ENCODE assay signal across 16 cellular contexts in the genomic region with DNA sequence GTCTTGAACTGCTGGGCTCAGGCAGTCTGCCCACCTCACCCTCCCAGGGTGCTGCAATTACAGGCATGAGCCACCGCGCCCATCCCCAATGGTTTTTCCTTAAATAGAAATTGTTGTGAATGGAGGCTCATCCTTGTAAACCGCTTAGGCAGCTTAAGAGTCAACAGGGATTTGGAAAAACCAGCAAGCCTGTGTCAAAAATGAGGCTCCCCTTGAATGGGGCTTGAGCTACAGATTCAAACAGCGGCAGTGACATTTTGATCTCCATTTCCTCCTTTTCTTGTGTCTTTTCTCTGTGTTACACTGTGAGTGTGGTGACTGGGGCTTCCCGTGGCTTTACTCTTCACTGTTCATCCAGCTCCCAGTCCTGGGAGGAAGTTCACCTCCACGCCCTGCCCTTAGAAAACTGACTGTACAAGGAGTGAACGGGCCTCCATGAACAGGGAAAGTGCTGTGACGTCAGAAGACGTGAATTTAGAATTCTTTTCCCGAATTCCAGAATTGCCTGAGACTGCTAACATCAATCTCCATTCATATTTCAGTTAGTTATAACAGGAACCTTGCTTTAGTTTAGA. TPM values are rescaled to one million over a fixed set of nuclear protein-coding genes. Genes with fewer than 3 reads are reported as not detected.
DNase-seq lines count a peak whose midpoint lies in the region; ATAC-seq, FAIRE-seq and TF ChIP-seq lines count a peak whose summit lies in the region.
"Had no signal": no experiment of that assay in that cellular context is flagged by ENCODE, and none has a peak within 500 bp of the region (broad histone marks: within the 10 kb centered on the region; RNA-seq: fewer than 3 reads in every experiment).

No MANE protein-coding gene starts in this region.

- FAIRE-seq in GM19239 (lab: Jason Lieb, UNC), result no peak

- H3K4me3 ChIP-seq in gastroesophageal sphincter (no peak overlapping the region), lower leg skin (ENCODE audit: low read depth, poor library complexity, severe bottlenecking) (no peak overlapping the region)
- H3K4me3 ChIP-seq: gastrocnemius medialis, SJSA1 had no signal

- H3K27ac ChIP-seq in gastroesophageal sphincter, result peak overlapping the region; percentile 60 to 100 (median 88)
- H3K27ac ChIP-seq: SJSA1 had no signal

- no peaks in the 10 kb centered on the region for H3K27me3 ChIP-seq in gastroesophageal sphincter
- H3K27me3 ChIP-seq: gastrocnemius medialis, SJSA1 had no signal

- H3K9me3 ChIP-seq in gastroesophageal sphincter, result no peaks in the 10 kb centered on the region
- H3K9me3 ChIP-seq: gastrocnemius medialis, SJSA1 had no signal

- H3K36me3 ChIP-seq in gastroesophageal sphincter, result peaks cover 5 to 98% of the 10 kb centered on the region in 2 donors

- TF ChIP-seq POLR2A in gastroesophageal sphincter (IDR thresholded peaks at IDR 0.05) (no peak), lower leg skin (IDR thresholded peaks at IDR 0.05) (no peak)

- intact Hi-C loops in activated CD4-positive, alpha-beta memory T cell treated with anti-CD3 and anti-CD28 coated beads for 36 hours (cut with micrococcal nuclease), result no loop called here
- intact Hi-C loops in lower leg skin (cut with DNase I; ENCODE audit: low total_unique reads), result no loop called here

- POLR2A ChIA-PET in activated CD4-positive, alpha-beta memory T cell treated with anti-CD3 and anti-CD28 coated beads for 36 hours (lab: Charles Lee), result interaction anchor here (1.1 to 2.1 kb wide), 3 partner anchors 10 to 11 kb away, joined by 3 to 11 read pairs (median 7); no protein-coding TSS in a partner anchor

- ATAC-seq in gastroesophageal sphincter, result no peak
- ATAC-seq in stimulated activated effector memory CD8-positive, alpha-beta T cell treated with anti-CD3 and anti-CD28 coated beads, Interleukin-12 subunit alpha, Interleukin-12 subunit beta, amount 100 ng/mL, for 72 hours, result no peak
- ATAC-seq: gastrocnemius medialis had no signal

- TF ChIP-seq CTCF in gastroesophageal sphincter (IDR thresholded peaks at IDR 0.05) (peak in 1 of 4 experiments; percentile 17), lower leg skin (IDR thresholded peaks at IDR 0.05) (no peak)

- H3K4me3 Mint-ChIP-seq in T-helper 1 cell treated with Interleukin-12 subunit alpha and Interleukin-12 subunit beta and Interleukin-4 antibody, amounts not matched to agents 30 μg/mL and 1 μg/mL, for 36 hours, result no peak overlapping the region
- H3K4me3 Mint-ChIP-seq in activated CD4-positive, alpha-beta memory T cell treated with anti-CD3 and anti-CD28 coated beads for 36 hours, result no peak overlapping the region
- no peak overlapping the region for H3K4me3 Mint-ChIP-seq in stimulated activated effector memory CD8-positive, alpha-beta T cell treated with anti-CD3 and anti-CD28 coated beads, Interleukin-12 subunit alpha, Interleukin-12 subunit beta, amount 100 ng/mL, for 72 hours
- H3K4me3 Mint-ChIP-seq: memory B cell had no signal

- WGBS in gastroesophageal sphincter (ENCODE audit: low coverage in 1 of 2), 2 donors, result 39 to 51% methylated on average over 7 to 9 of the region's 10 CpGs
- 73 to 75% methylated on average over 10 of the region's 10 CpGs for WGBS in lower leg skin, 2 donors

- TF ChIP-seq EP300 in gastroesophageal sphincter (IDR thresholded peaks at IDR 0.05), result no peak

- DNase-seq in T-helper 1 cell, result no peak
- no peak for DNase-seq in activated CD4-positive, alpha-beta memory T cell treated with anti-CD3 and anti-CD28 coated beads for 36 hours
- no peak for DNase-seq in stimulated activated effector memory CD8-positive, alpha-beta T cell treated with anti-CD3 and anti-CD28 coated beads, Interleukin-12 subunit alpha, Interleukin-12 subunit beta, amount 100 ng/mL, for 72 hours (ENCODE audit: low spot score in 2 of 2)
- DNase-seq in lower leg skin (ENCODE audit: low spot score in 2 of 2), result no peak
- DNase-seq in GM19239 (ENCODE audit: insufficient read length, low spot score), result no peak
- DNase-seq in stimulated activated CD4-positive, alpha-beta T cell treated with anti-CD3 and anti-CD28 coated beads, Interleukin-2, amount 100 ng/mL, for 24 hours, result no peak
- DNase-seq: caudate nucleus, EL, gastrocnemius medialis, Karpas-422, NCI-H226 had no signal

- peak overlapping the region; percentile 28 for H3K27ac Mint-ChIP-seq in T-helper 1 cell treated with Interleukin-12 subunit alpha and Interleukin-12 subunit beta and Interleukin-4 antibody, amounts not matched to agents 30 μg/mL and 1 μg/mL, for 36 hours
- peak overlapping the region; percentile 62 for H3K27ac Mint-ChIP-seq in activated CD4-positive, alpha-beta memory T cell treated with anti-CD3 and anti-CD28 coated beads for 36 hours
- peak overlapping the region; percentile 56 for H3K27ac Mint-ChIP-seq in stimulated activated effector memory CD8-positive, alpha-beta T cell treated with anti-CD3 and anti-CD28 coated beads, Interleukin-12 subunit alpha, Interleukin-12 subunit beta, amount 100 ng/mL, for 72 hours

- peaks cover 0 to 45% (median 0%) of the 10 kb centered on the region in 3 donors for H3K4me1 ChIP-seq in gastroesophageal sphincter
- H3K4me1 ChIP-seq: gastrocnemius medialis, SJSA1 had no signal

- peaks cover 29% of the 10 kb centered on the region for H3K4me1 Mint-ChIP-seq in T-helper 1 cell treated with Interleukin-12 subunit alpha and Interleukin-12 subunit beta and Interleukin-4 antibody, amounts not matched to agents 30 μg/mL and 1 μg/mL, for 36 hours (ENCODE audit: low read depth)
- peaks cover 26% of the 10 kb centered on the region for H3K4me1 Mint-ChIP-seq in activated CD4-positive, alpha-beta memory T cell treated with anti-CD3 and anti-CD28 coated beads for 36 hours (ENCODE audit: low read depth)
- H3K4me1 Mint-ChIP-seq in stimulated activated effector memory CD8-positive, alpha-beta T cell treated with anti-CD3 and anti-CD28 coated beads, Interleukin-12 subunit alpha, Interleukin-12 subunit beta, amount 100 ng/mL, for 72 hours, result peaks cover 31% of the 10 kb centered on the region

- CTCF ChIA-PET in activated CD4-positive, alpha-beta memory T cell treated with anti-CD3 and anti-CD28 coated beads for 36 hours (lab: Charles Lee), result interaction anchor here (1.1 to 2.8 kb wide), 4 partner anchors 32 to 89 kb away, joined by 3 to 11 read pairs (median 8); a partner anchor contains a TSS

- no peaks in the 10 kb centered on the region for H3K9me3 Mint-ChIP-seq in T-helper 1 cell treated with Interleukin-12 subunit alpha and Interleukin-12 subunit beta and Interleukin-4 antibody, amounts not matched to agents 30 μg/mL and 1 μg/mL, for 36 hours
- H3K9me3 Mint-ChIP-seq in activated CD4-positive, alpha-beta memory T cell treated with anti-CD3 and anti-CD28 coated beads for 36 hours, result no peaks in the 10 kb centered on the region
- H3K9me3 Mint-ChIP-seq in stimulated activated effector memory CD8-positive, alpha-beta T cell treated with anti-CD3 and anti-CD28 coated beads, Interleukin-12 subunit alpha, Interleukin-12 subunit beta, amount 100 ng/mL, for 72 hours, result no peaks in the 10 kb centered on the region
- H3K9me3 Mint-ChIP-seq: memory B cell had no signal

- H3K36me3 Mint-ChIP-seq in T-helper 1 cell treated with Interleukin-12 subunit alpha and Interleukin-12 subunit beta and Interleukin-4 antibody, amounts not matched to agents 30 μg/mL and 1 μg/mL, for 36 hours (ENCODE audit: low read depth), result peaks cover 62% of the 10 kb centered on the region
- peaks cover 67% of the 10 kb centered on the region for H3K36me3 Mint-ChIP-seq in activated CD4-positive, alpha-beta memory T cell treated with anti-CD3 and anti-CD28 coated beads for 36 hours
- peaks cover 100% of the 10 kb centered on the region for H3K36me3 Mint-ChIP-seq in stimulated activated effector memory CD8-positive, alpha-beta T cell treated with anti-CD3 and anti-CD28 coated beads, Interleukin-12 subunit alpha, Interleukin-12 subunit beta, amount 100 ng/mL, for 72 hours

- H3K27me3 Mint-ChIP-seq in T-helper 1 cell treated with Interleukin-12 subunit alpha and Interleukin-12 subunit beta and Interleukin-4 antibody, amounts not matched to agents 30 μg/mL and 1 μg/mL, for 36 hours (ENCODE audit: low read depth), result no peaks in the 10 kb centered on the region
- no peaks in the 10 kb centered on the region for H3K27me3 Mint-ChIP-seq in activated CD4-positive, alpha-beta memory T cell treated with anti-CD3 and anti-CD28 coated beads for 36 hours
- H3K27me3 Mint-ChIP-seq: memory B cell had no signal

RNA-seq across cellular contexts. Expression of a gene that starts 15.3 kb away (rescaled TPM):
- 100 to 1,000 TPM; 146 to 154 TPM for total RNA-seq in activated CD4-positive, alpha-beta memory T cell treated with anti-CD3 and anti-CD28 coated beads for 36 hours
- total RNA-seq in gastroesophageal sphincter (10 to 100 TPM; 32.4 to 52.5 (median 44.9) TPM), lower leg skin (10 to 100 TPM; 43.3 to 58.2 (median 50.8) TPM)

RNA-seq across cellular contexts. Expression of a gene that starts 20.1 kb away (rescaled TPM):
- 100 to 1,000 TPM; 497 to 515 TPM for total RNA-seq in activated CD4-positive, alpha-beta memory T cell treated with anti-CD3 and anti-CD28 coated beads for 36 hours
- 100 to 1,000 TPM; 351 to 486 (median 404) TPM for total RNA-seq in gastroesophageal sphincter
- 100 to 1,000 TPM; 217 to 303 (median 267) TPM for total RNA-seq in lower leg skin

RNA-seq across cellular contexts. Expression of a gene that starts 47.1 kb away (rescaled TPM):
- 10 to 100 TPM; 23.6 to 26.1 TPM for total RNA-seq in activated CD4-positive, alpha-beta memory T cell treated with anti-CD3 and anti-CD28 coated beads for 36 hours
- total RNA-seq in gastroesophageal sphincter (under 1 TPM in 2 of 4 donors, not detected in 2; 0.87 to 0.94 TPM), lower leg skin (under 1 TPM in 1 of 4 donors, not detected in 3; 0.45 TPM)
- total RNA-seq: A172, gastrocnemius medialis, SJSA1 had no signal

Comparison
In these comparisons a context has a peak if more than half of its experiments do, and no peak if none do; other contexts are left out.
1. RNA of a gene that starts 47.1 kb away (total RNA-seq): 23.6 to 26.1 TPM in activated CD4-positive, alpha-beta memory T cell treated with anti-CD3 and anti-CD28 coated beads for 36 hours; 0.87 to 0.94 TPM in gastroesophageal sphincter and 0.45 TPM in lower leg skin; every median in the first group is over 10 times any median in the second.
2. Peak in every context shown above with its lines, with median percentiles within 50 percentile points of each other: H3K27ac Mint-ChIP-seq.